3 cellular contexts compared by ENCODE assay signal in genomic region chr10:97618285-97618684, GRCh38.
TF ChIP-seq lines count a peak whose summit lies in the region.

No MANE protein-coding gene starts in this region.

TF ChIP-seq in GM23338, 12 proteins besides CTCF, POLR2A, EP300 and RAD21:
- TF ChIP-seq ETS1 (IDR thresholded peaks at IDR 0.05) (no peak), POLR2AphosphoS5 (IDR thresholded peaks at IDR 0.05; ENCODE audit: low read depth) (no peak), ZNF462 (CRISPR knock-in tag; IDR thresholded peaks at IDR 0.05) (no peak), CREB1 (CRISPR knock-in tag; IDR thresholded peaks at IDR 0.05; ENCODE audit: low read depth) (no peak)

TF ChIP-seq in K562, 482 proteins besides CTCF, POLR2A, EP300 and RAD21:
- TF ChIP-seq KLF16 (IDR thresholded peaks at IDR 0.05), result no peak
- no peak for TF ChIP-seq POLR2AphosphoS5 (IDR thresholded peaks at IDR 0.05; ENCODE audit: control insufficient read depth, insufficient read depth, low read depth, low read length)
- TF ChIP-seq PYGO2 (tag; IDR thresholded peaks at IDR 0.05), result no peak

TF ChIP-seq in HEK293T, 16 proteins besides CTCF, POLR2A, EP300 and RAD21:
- TF ChIP-seq FOXK2 (IDR thresholded peaks at IDR 0.05) (no peak), BHLHE40 (IDR thresholded peaks at IDR 0.05; ENCODE audit: borderline replicate concordance) (no peak), ARNT (IDR thresholded peaks at IDR 0.05) (no peak), FOXM1 (IDR thresholded peaks at IDR 0.05; ENCODE audit: borderline replicate concordance) (no peak), CTBP1 (IDR thresholded peaks at IDR 0.05; ENCODE audit: borderline replicate concordance) (no peak), L3MBTL2 (conservative IDR thresholded peaks at IDR 0.05) (no peak)
